ENCODE assay signal across 16 cellular contexts in genomic region chr11:42593426-42593825, GRCh38.
A peak's percentile ranks its signal among the peaks of the same experiment; 100 is the strongest.
DNase-seq lines count a peak whose midpoint lies in the region; ATAC-seq and TF ChIP-seq lines count a peak whose summit lies in the region.
"Had no signal": no experiment of that assay in that cellular context is flagged by ENCODE, and none has a peak within 500 bp of the region (broad histone marks: within the 10 kb centered on the region; RNA-seq: fewer than 3 reads in every experiment).

No MANE protein-coding gene starts in this region.

- ATAC-seq in GM21515 (IDR thresholded peaks at IDR 0.05; ENCODE audit: unreplicated experiment) (no peak), HG03175 (IDR thresholded peaks at IDR 0.05; ENCODE audit: unreplicated experiment) (no peak)
- ATAC-seq: HepG2 had no signal

- no peak overlapping the region for H3K27ac Mint-ChIP-seq in progenitor cell of endocrine pancreas
- H3K27ac Mint-ChIP-seq: CD14-positive monocyte; CD4-positive, alpha-beta memory T cell; IgD-negative memory B cell had no signal

- H3K27me3 Mint-ChIP-seq in progenitor cell of endocrine pancreas, result no peaks in the 10 kb centered on the region
- H3K27me3 Mint-ChIP-seq: CD4-positive, alpha-beta memory T cell; IgD-negative memory B cell had no signal

- H3K4me3 Mint-ChIP-seq in progenitor cell of endocrine pancreas (ENCODE audit: low read depth), result no peak overlapping the region
- H3K4me3 Mint-ChIP-seq: CD14-positive monocyte; CD4-positive, alpha-beta memory T cell; IgD-negative memory B cell had no signal

- DNase-seq in NCI-H446 treated with DMSO at 0.1 percent for 48 hours (lab: John Stamatoyannopoulos, UW) (peak; percentile 16), cerebellar nuclear complex (lab: John Stamatoyannopoulos, UW) (peak; percentile 41 to 71), medulla oblongata (ENCODE audit: extremely low spot score) (peak; percentile 46), superior temporal gyrus (ENCODE audit: extremely low spot score) (peak; percentile 44), progenitor cell of endocrine pancreas (ENCODE audit: low spot score, unreplicated experiment) (no peak)
- DNase-seq: 8988T; CD4-positive, alpha-beta memory T cell; DMS153; DMS79; GF-D8; GM23248 had no signal

- H3K36me3 Mint-ChIP-seq in progenitor cell of endocrine pancreas (ENCODE audit: insufficient read depth), result no peaks in the 10 kb centered on the region
- H3K36me3 Mint-ChIP-seq: CD14-positive monocyte; CD4-positive, alpha-beta memory T cell; IgD-negative memory B cell had no signal

- H3K4me1 Mint-ChIP-seq in progenitor cell of endocrine pancreas (ENCODE audit: low read depth), result no peaks in the 10 kb centered on the region
- H3K4me1 Mint-ChIP-seq: CD14-positive monocyte; CD4-positive, alpha-beta memory T cell; IgD-negative memory B cell had no signal

- H3K9me3 Mint-ChIP-seq in progenitor cell of endocrine pancreas (ENCODE audit: low read depth), result no peaks in the 10 kb centered on the region

- TF ChIP-seq CTCF in progenitor cell of endocrine pancreas (IDR thresholded peaks at IDR 0.05; ENCODE audit: unreplicated experiment), result no peak
